ENCODE assay signal across 8 cellular contexts in genomic region chr7:28062197-28062988, GRCh38.
DNase-seq lines count a peak whose midpoint lies in the region; ATAC-seq, FAIRE-seq and TF ChIP-seq lines count a peak whose summit lies in the region.

No MANE protein-coding gene starts in this region.

- CTCF ChIA-PET in GM12878 (lab: Yijun Ruan, JAX) = interaction anchor here (0.6 to 9.1 kb wide), 32 partner anchors 8 to 870 kb away, joined by 3 to 126 read pairs (median 4); no protein-coding TSS in a partner anchor

- FAIRE-seq in H54 (lab: Jason Lieb, UNC) (peak; percentile 99), GM12878 (lab: Jason Lieb, UNC) (peak; percentile 88), keratinocyte (lab: Jason Lieb, UNC) (peak; percentile 62)

- 39% methylated on average over 12 of the region's 12 CpGs for WGBS in GM12878 (ENCODE audit: insufficient coverage, insufficient replicate concordance, low lambda C conversion rate, missing lambda C conversion rate)

- no peak overlapping the region for H3K27ac ChIP-seq in GM12878 (ENCODE audit: control insufficient read depth, insufficient read depth)
- H3K27ac ChIP-seq in keratinocyte (ENCODE audit: control insufficient read depth, insufficient read depth, low read length) = no peak overlapping the region

- no peak overlapping the region for H3K4me2 ChIP-seq in GM12878 (ENCODE audit: control insufficient read depth, insufficient read depth)
- H3K4me2 ChIP-seq in keratinocyte (ENCODE audit: control insufficient read depth, extremely low read depth, insufficient read depth, low read depth, low read length) = peak overlapping the region; percentile 37

- H3K36me3 ChIP-seq in GM12878 (ENCODE audit: control insufficient read depth in 2 of 2, insufficient read depth in 2 of 2, low read length in 1 of 2) = no peaks in the 10 kb centered on the region
- no peaks in the 10 kb centered on the region for H3K36me3 ChIP-seq in keratinocyte (ENCODE audit: control insufficient read depth in 2 of 2, extremely low read depth in 1 of 2, insufficient read depth in 2 of 2, low read length in 2 of 2)

- SMC1A ChIA-PET in GM12878 (lab: Charles Lee; ENCODE audit: uncharacterized antibody, unreplicated experiment) = interaction anchor here (0.6 to 3.1 kb wide), 10 partner anchors 9 to 239 kb away, joined by 3 to 25 read pairs (median 4); no protein-coding TSS in a partner anchor

- BruUV-seq in GM12878 (replicated peaks; lab: Mats Ljungman, UMichigan) = no TSS peak

- peak; percentile 91 for DNase-seq in DMS 273 (lab: John Stamatoyannopoulos, UW; ENCODE audit: unreplicated experiment)
- DNase-seq in H54 (ENCODE audit: insufficient read length, low spot score) = peak; percentile 61
- peak; percentile 75 for DNase-seq in NCI-H1436 treated with DMSO at 0.1 percent for 48 hours (lab: John Stamatoyannopoulos, UW)
- peak; percentile 50 for DNase-seq in SW480 (ENCODE audit: low spot score)
- DNase-seq in GM12878 (ENCODE audit: low read depth, low spot score) = no peak
- no peak for DNase-seq in keratinocyte (ENCODE audit: low read depth, low spot score)
- DNase-seq in stimulated activated CD4-positive, alpha-beta T cell treated with anti-CD3 and anti-CD28 coated beads, Interleukin-2, amount 100 ng/mL, for 48 hours = peak; percentile 54 to 61

- no peak overlapping the region for H3K9ac ChIP-seq in GM12878 (ENCODE audit: control insufficient read depth, insufficient read depth, low read length)
- H3K9ac ChIP-seq in keratinocyte (ENCODE audit: control insufficient read depth, extremely low read depth, insufficient read depth, low read length) = no peak overlapping the region

- TF ChIP-seq CTCF in GM12878 (IDR thresholded peaks at IDR 0.05 in 2 of 3, conservative IDR thresholded peaks at IDR 0.05 in 1 of 3; ENCODE audit: control insufficient read depth in 2 of 3, extremely low read depth in 1 of 3, insufficient read depth in 1 of 3, low read depth in 3 of 3, low read length in 3 of 3) (peak; percentile 70 to 82 (median 79)), keratinocyte (optimal IDR thresholded peaks at IDR 0.05 in 1 of 3, IDR thresholded peaks at IDR 0.05 in 1 of 3, conservative IDR thresholded peaks at IDR 0.05 in 1 of 3; ENCODE audit: extremely low read depth in 1 of 3, insufficient read depth in 2 of 3, low read length in 3 of 3) (peak; percentile 51 to 70 (median 69))

- RAD21 ChIA-PET in GM12878 (lab: Charles Lee; ENCODE audit: unreplicated experiment) = interaction anchor here (0.6 to 2.0 kb wide), 12 partner anchors 8 to 866 kb away, joined by 3 to 17 read pairs (median 4); no protein-coding TSS in a partner anchor

- TF ChIP-seq POLR2A in H54 (IDR thresholded peaks at IDR 0.05; ENCODE audit: low read depth, low read length) (peak; percentile 44; the same call in 1 of the 2 replicates), GM12878 (IDR thresholded peaks at IDR 0.05; ENCODE audit: low read depth, low read length) (no peak)

- intact Hi-C loops in GM12878 (cut with micrococcal nuclease; ENCODE audit: unreplicated experiment) = loop anchor here (1.0 kb wide), 1 partner anchor 34 kb away; no protein-coding TSS in a partner anchor

- dilution Hi-C loops in keratinocyte (cut with MboI; ENCODE audit: extremely low pct_ligation_motif_present, low sequenced_read_pairs) = no loop called here

- H3K27me3 ChIP-seq in GM12878 (replicated peaks in 1 of 2; ENCODE audit: control insufficient read depth in 2 of 2, insufficient read depth in 2 of 2, low read length in 1 of 2) = peaks cover 0 to 4% of the 10 kb centered on the region in 2 experiments; a peak in 2 of 4 replicates
- no peaks in the 10 kb centered on the region for H3K27me3 ChIP-seq in keratinocyte (ENCODE audit: control insufficient read depth, extremely low read depth, insufficient read depth, low read length)

- H3K4me1 ChIP-seq in GM12878 (ENCODE audit: control insufficient read depth, insufficient read depth, low read length) = no peaks in the 10 kb centered on the region
- H3K4me1 ChIP-seq in keratinocyte (ENCODE audit: control insufficient read depth, extremely low read depth, insufficient read depth, low read length) = peaks cover 10% of the 10 kb centered on the region

- no peaks in the 10 kb centered on the region for H3K9me3 ChIP-seq in GM12878 (replicated peaks; ENCODE audit: control insufficient read depth, insufficient read depth, low read length)
- H3K9me3 ChIP-seq in keratinocyte (ENCODE audit: control insufficient read depth, low read depth, low read length) = no peaks in the 10 kb centered on the region

- peak; percentile 59 for TF ChIP-seq RAD21 in GM12878 (IDR thresholded peaks at IDR 0.05; ENCODE audit: insufficient read depth, low read depth, low read length)

- H4K20me1 ChIP-seq in GM12878 (ENCODE audit: control insufficient read depth, insufficient read depth) (no peaks in the 10 kb centered on the region), keratinocyte (ENCODE audit: control insufficient read depth, extremely low read depth, insufficient read depth, low read length) (no peaks in the 10 kb centered on the region)

- no peak for TF ChIP-seq EP300 in GM12878 (IDR thresholded peaks at IDR 0.05; ENCODE audit: borderline replicate concordance in 1 of 2, control insufficient read depth in 1 of 2, low read depth in 2 of 2, low read length in 2 of 2)

- H2AFZ ChIP-seq in GM12878 (ENCODE audit: control insufficient read depth, low read depth, low read length) = no peak overlapping the region
- H2AFZ ChIP-seq in keratinocyte (ENCODE audit: control insufficient read depth, low read length) = peak overlapping the region; percentile 52

- POLR2A ChIA-PET in GM12878 (lab: Charles Lee) = no interaction called here

- no peaks in the 10 kb centered on the region for H3K79me2 ChIP-seq in GM12878 (ENCODE audit: control insufficient read depth, insufficient read depth, low read length)
- H3K79me2 ChIP-seq in keratinocyte (ENCODE audit: control insufficient read depth, insufficient read depth, low read length) = no peaks in the 10 kb centered on the region

- peak; percentile 96 for ATAC-seq in GM12878
- no peak for ATAC-seq in GM19324 (IDR thresholded peaks at IDR 0.05; ENCODE audit: low FRiP score, unreplicated experiment)

- H3K4me3 ChIP-seq in GM12878 (no peak overlapping the region), keratinocyte (ENCODE audit: control insufficient read depth in 2 of 3, extremely low read depth in 1 of 3, insufficient read depth in 2 of 3, low read depth in 1 of 3, low read length in 3 of 3) (no peak overlapping the region)

- H3K9me1 ChIP-seq in keratinocyte (ENCODE audit: control insufficient read depth, extremely low read depth, insufficient read depth, low read length) = peaks cover 3% of the 10 kb centered on the region

- in situ Hi-C loops in GM12878 (cut with MboI) = no loop called here

TF ChIP-seq in GM12878, 131 proteins besides CTCF, POLR2A, EP300 and RAD21:
- TF ChIP-seq ZBTB4 (CRISPR knock-in tag; IDR thresholded peaks at IDR 0.05) (no peak), YY1 (IDR thresholded peaks at IDR 0.05; ENCODE audit: low read depth, low read length) (peak; percentile 74), SMC3 (IDR thresholded peaks at IDR 0.05; ENCODE audit: borderline replicate concordance, low read length) (peak; percentile 24; the same call in 1 of the 2 replicates)

Comparison
In these comparisons a context has a peak if more than half of its experiments do, and no peak if none do; other contexts are left out.
1. DNase-seq: peak in DMS 273 (single experiment), H54 (single experiment), NCI-H1436 treated with DMSO at 0.1 percent for 48 hours (single experiment), SW480 (single experiment) and stimulated activated CD4-positive, alpha-beta T cell treated with anti-CD3 and anti-CD28 coated beads, Interleukin-2, amount 100 ng/mL, for 48 hours (2 of 2); none in GM12878 (single experiment) and keratinocyte (single experiment).